ENCODE assay signal across 1 cellular context in the genomic region with DNA sequence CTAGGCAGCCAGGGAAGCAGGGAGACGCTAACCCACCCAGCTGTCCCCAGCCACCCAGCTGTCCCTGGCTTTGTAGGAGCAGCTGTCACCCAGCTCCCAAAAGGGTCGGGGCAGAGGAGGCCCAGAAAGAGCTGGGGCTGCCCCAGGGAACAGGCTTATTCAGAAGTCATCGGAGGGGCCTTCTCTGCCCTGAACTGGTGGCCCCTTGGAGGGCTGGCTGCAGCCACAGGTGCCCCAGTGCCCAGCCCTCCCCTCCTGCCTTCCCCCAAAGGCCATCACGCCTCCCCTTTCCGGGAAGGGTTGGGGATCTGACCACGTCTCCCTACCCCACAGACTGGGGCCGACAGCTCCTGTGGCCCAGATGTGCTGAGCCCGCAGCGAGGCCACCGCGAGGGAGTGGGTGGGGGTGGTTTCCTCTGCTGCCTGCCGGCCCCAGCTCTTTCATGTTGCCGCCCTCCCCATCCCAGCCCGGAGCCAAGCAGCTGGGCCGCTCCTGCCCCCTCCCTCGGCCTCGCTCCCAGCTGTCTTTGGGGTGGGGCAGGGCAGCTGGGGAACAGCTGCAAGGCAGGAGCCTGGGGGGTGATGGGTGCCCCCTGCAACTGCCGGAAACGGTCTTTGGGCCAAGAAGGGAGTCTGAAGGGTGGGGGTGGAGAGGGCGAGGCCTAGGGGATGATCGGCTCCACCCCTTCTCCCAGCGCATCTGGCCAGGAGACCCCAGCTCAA.
TF ChIP-seq lines count a peak whose summit lies in the region.

No MANE protein-coding gene starts in this region.

TF ChIP-seq in IMR-90, 13 proteins besides CTCF, POLR2A, EP300 and RAD21:
- TF ChIP-seq, protein P1, sequence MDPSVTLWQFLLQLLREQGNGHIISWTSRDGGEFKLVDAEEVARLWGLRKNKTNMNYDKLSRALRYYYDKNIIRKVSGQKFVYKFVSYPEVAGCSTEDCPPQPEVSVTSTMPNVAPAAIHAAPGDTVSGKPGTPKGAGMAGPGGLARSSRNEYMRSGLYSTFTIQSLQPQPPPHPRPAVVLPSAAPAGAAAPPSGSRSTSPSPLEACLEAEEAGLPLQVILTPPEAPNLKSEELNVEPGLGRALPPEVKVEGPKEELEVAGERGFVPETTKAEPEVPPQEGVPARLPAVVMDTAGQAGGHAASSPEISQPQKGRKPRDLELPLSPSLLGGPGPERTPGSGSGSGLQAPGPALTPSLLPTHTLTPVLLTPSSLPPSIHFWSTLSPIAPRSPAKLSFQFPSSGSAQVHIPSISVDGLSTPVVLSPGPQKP (IDR thresholded peaks at IDR 0.05; ENCODE audit: borderline replicate concordance, low read depth, low read length), result no peak
- peak; percentile 94; the same call in 1 of the 2 replicates for TF ChIP-seq MAZ (IDR thresholded peaks at IDR 0.05; ENCODE audit: borderline replicate concordance, low read depth, low read length)
